In the genomic region with DNA sequence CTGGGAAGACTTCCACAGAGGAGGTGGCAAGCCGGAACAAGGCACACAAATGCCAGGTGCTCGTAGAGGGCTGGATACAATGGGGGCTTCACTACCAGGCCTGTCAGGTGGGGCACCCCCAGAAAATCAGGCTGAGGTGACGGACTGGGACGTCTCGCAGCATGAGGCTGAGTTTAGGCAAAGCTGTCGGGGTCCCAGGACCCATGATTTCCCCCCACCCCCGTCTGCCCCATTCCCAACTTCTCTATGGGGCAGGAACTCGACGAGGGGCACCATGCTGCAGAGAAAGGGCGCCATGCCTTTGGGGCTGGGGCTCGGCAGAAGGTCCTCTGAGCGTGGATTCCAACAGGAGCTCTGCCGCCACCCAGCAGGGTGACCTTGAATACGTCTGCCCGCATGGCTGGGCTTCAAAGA, we compare ENCODE assay signal across 1 cellular context.
TF ChIP-seq lines count a peak whose summit lies in the region.

No MANE protein-coding gene starts in this region.

TF ChIP-seq in neural cell, 6 proteins besides CTCF, POLR2A, EP300 and RAD21 (continued from another document):
- TF ChIP-seq, protein P1, sequence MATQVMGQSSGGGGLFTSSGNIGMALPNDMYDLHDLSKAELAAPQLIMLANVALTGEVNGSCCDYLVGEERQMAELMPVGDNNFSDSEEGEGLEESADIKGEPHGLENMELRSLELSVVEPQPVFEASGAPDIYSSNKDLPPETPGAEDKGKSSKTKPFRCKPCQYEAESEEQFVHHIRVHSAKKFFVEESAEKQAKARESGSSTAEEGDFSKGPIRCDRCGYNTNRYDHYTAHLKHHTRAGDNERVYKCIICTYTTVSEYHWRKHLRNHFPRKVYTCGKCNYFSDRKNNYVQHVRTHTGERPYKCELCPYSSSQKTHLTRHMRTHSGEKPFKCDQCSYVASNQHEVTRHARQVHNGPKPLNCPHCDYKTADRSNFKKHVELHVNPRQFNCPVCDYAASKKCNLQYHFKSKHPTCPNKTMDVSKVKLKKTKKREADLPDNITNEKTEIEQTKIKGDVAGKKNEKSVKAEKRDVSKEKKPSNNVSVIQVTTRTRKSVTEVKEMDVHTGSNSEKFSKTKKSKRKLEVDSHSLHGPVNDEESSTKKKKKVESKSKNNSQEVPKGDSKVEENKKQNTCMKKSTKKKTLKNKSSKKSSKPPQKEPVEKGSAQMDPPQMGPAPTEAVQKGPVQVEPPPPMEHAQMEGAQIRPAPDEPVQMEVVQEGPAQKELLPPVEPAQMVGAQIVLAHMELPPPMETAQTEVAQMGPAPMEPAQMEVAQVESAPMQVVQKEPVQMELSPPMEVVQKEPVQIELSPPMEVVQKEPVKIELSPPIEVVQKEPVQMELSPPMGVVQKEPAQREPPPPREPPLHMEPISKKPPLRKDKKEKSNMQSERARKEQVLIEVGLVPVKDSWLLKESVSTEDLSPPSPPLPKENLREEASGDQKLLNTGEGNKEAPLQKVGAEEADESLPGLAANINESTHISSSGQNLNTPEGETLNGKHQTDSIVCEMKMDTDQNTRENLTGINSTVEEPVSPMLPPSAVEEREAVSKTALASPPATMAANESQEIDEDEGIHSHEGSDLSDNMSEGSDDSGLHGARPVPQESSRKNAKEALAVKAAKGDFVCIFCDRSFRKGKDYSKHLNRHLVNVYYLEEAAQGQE (IDR thresholded peaks at IDR 0.05; ENCODE audit: borderline replicate concordance) = no peak
- no peak for TF ChIP-seq TAF1 (IDR thresholded peaks at IDR 0.05; ENCODE audit: low read depth)
